In the genomic region with DNA sequence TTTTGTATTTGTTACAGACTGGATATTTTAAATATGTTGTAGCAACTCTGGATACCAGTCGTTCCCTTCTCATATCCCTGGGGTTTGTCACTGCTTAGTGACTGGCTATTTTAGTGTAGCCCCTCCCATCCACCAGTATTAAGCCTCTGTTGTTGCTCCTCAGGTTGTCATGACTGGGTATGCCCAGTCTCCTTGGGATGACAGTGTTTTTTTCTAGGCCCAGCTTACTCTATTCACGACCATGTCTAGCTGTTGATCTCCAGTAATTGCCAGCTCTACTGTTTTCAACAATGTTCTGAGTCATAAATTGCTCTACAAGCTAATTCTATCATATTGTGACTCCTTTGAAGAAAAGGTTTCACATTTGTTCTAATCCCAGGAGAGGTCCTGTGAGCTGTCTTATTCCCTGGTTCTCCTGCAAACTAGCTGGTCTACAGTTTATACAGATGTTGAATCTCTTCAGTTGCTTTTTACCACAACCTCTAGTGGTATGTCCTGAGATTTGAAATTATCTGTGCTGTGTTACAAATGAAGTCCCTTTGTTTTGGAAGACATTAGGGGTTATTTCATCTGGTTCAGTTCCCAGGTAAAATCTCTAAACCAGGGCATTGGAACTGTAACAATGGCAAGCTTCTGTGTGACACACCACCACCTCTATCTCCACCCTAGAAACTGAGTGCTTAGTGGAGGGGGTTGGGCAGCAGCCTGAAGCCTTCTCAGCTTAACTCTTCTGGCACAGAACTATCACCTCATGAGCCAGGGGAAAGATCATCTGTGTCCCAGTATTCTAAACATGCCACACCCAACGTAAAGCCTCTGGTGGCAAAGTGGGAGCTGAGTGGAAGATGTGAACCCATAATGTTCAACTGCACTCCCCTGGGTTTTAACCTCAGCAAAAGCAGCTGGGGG, we compare ENCODE assay signal across 14 cellular contexts.
"Had no signal": no experiment of that assay in that cellular context is flagged by ENCODE, and none has a peak within 500 bp of the region (broad histone marks: within the 10 kb centered on the region; RNA-seq: fewer than 3 reads in every experiment).

No MANE protein-coding gene starts in this region.

- H3K27ac Mint-ChIP-seq: activated CD4-positive, alpha-beta memory T cell treated with anti-CD3 and anti-CD28 coated beads for 36 hours; activated naive CD8-positive, alpha-beta T cell treated with anti-CD3 and anti-CD28 coated beads, Interleukin-2, amount 50 U/mL, for 24 hours; neural progenitor cell had no signal

- H3K27me3 ChIP-seq: ascending aorta, neural progenitor cell, tibial artery had no signal

- H3K4me3 ChIP-seq: ascending aorta, lower lobe of right lung, neural progenitor cell, tibial artery had no signal

- H3K27ac ChIP-seq: ascending aorta, lower lobe of right lung, neural progenitor cell, parathyroid adenoma, tibial artery had no signal

- H3K36me3 ChIP-seq: ascending aorta, neural progenitor cell, tibial artery had no signal

- H3K27me3 Mint-ChIP-seq: activated CD4-positive, alpha-beta memory T cell treated with anti-CD3 and anti-CD28 coated beads for 36 hours; activated naive CD8-positive, alpha-beta T cell treated with anti-CD3 and anti-CD28 coated beads, Interleukin-2, amount 50 U/mL, for 24 hours had no signal

- ATAC-seq: activated naive CD8-positive, alpha-beta T cell treated with anti-CD3 and anti-CD28 coated beads, Interleukin-2, amount 50 U/mL, for 24 hours; lower lobe of right lung had no signal

- H3K4me1 ChIP-seq: ascending aorta, lower lobe of right lung, parathyroid adenoma, tibial artery had no signal

- H3K4me3 Mint-ChIP-seq: activated CD4-positive, alpha-beta memory T cell treated with anti-CD3 and anti-CD28 coated beads for 36 hours; activated naive CD8-positive, alpha-beta T cell treated with anti-CD3 and anti-CD28 coated beads, Interleukin-2, amount 50 U/mL, for 24 hours; neural progenitor cell had no signal

- H3K4me1 Mint-ChIP-seq: activated naive CD8-positive, alpha-beta T cell treated with anti-CD3 and anti-CD28 coated beads, Interleukin-2, amount 50 U/mL, for 24 hours; neural progenitor cell had no signal

- DNase-seq: activated CD4-positive, alpha-beta memory T cell treated with anti-CD3 and anti-CD28 coated beads for 36 hours; activated CD4-positive, CD25-positive, alpha-beta regulatory T cell treated with anti-CD3 and anti-CD28 coated beads, Interleukin-2, amount 50 U/mL, for 72 hours; activated naive CD4-positive, alpha-beta T cell treated with Interleukin-2 at 50 U/mL for 16 hours; activated naive CD8-positive, alpha-beta T cell treated with anti-CD3 and anti-CD28 coated beads, Interleukin-2, amount 50 U/mL, for 24 hours; hippocampal formation; lower lobe of right lung; midbrain; retina; small intestine; T-helper 2 cell; tibial artery had no signal
